7 cellular contexts compared by ENCODE assay signal in the genomic region with DNA sequence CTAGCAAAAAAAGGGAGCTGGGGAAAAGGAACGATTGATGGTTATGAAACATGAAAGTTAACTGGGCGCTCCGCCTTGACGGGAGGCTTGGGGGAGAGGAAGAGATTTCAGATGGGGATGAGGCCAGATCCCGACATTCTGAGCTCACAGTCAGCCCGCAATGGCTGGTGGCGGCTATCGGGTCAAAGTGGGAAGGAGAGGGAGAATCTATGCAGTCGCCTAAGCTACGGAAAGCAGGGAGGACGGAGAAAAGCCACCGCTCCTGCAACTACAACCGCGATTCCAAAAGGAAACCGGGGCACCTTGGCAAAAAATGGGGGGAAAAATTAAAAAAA. TPM values are rescaled to one million over a fixed set of nuclear protein-coding genes. Genes with fewer than 3 reads are reported as not detected.
A peak's percentile ranks its signal among the peaks of the same experiment; 100 is the strongest.
DNase-seq lines count a peak whose midpoint lies in the region; ATAC-seq and TF ChIP-seq lines count a peak whose summit lies in the region.

No MANE protein-coding gene starts in this region.

- in situ Hi-C loops in gastrocnemius medialis (cut with MboI; ENCODE audit: low sequenced_read_pairs in 4 of 4), result loop anchor here in 2 of 4 donors (10.0 kb wide), 2 partner anchors 188 to 258 kb away; partner anchors contain the start of gene OGFOD2 (in 1 of the 2)

- H3K36me3 ChIP-seq in WERI-Rb-1, result peaks cover 38% of the 10 kb centered on the region
- H3K36me3 ChIP-seq in cardiac muscle cell, result no peaks in the 10 kb centered on the region
- peaks cover 0 to 9% of the 10 kb centered on the region in 2 donors for H3K36me3 ChIP-seq in gastrocnemius medialis

- H3K27me3 ChIP-seq in WERI-Rb-1 (ENCODE audit: insufficient read depth, low read depth, severe bottlenecking) (no peaks in the 10 kb centered on the region), cardiac muscle cell (no peaks in the 10 kb centered on the region), gastrocnemius medialis (no peaks in the 10 kb centered on the region)

- intact Hi-C loops in gastrocnemius medialis (cut with DNase I; ENCODE audit: low total_unique reads), result loop anchor here (1.0 to 5.0 kb wide), 5 partner anchors 38 to 258 kb away; partner anchors contain the start of genes ARL6IP4, CDK2AP1, OGFOD2 and SBNO1

- peak overlapping the region; percentile 91 for H3K27ac ChIP-seq in WERI-Rb-1
- peak overlapping the region; percentile 87 for H3K27ac ChIP-seq in cardiac muscle cell
- peak overlapping the region; percentile 93 to 99 (median 96) for H3K27ac ChIP-seq in gastrocnemius medialis

- no peaks in the 10 kb centered on the region for H3K9me3 ChIP-seq in WERI-Rb-1 (ENCODE audit: severe bottlenecking)
- no peaks in the 10 kb centered on the region for H3K9me3 ChIP-seq in cardiac muscle cell (ENCODE audit: low read depth)
- no peaks in the 10 kb centered on the region for H3K9me3 ChIP-seq in gastrocnemius medialis

- DNase-seq in HFF-Myc (ENCODE audit: extremely low read depth, low read depth), result no peak
- no peak for DNase-seq in WERI-Rb-1
- no peak for DNase-seq in cardiac muscle cell (ENCODE audit: low read depth in 1 of 2, low spot score in 1 of 2)
- peak in 1 of 2 donors; percentile 10 for DNase-seq in gastrocnemius medialis
- no peak for DNase-seq in amniotic stem cell (lab: John Stamatoyannopoulos, UW)
- DNase-seq in effector CD4-positive, alpha-beta T cell, result no peak

- peaks cover 13% of the 10 kb centered on the region for H3K4me1 ChIP-seq in cardiac muscle cell (ENCODE audit: low read depth)
- H3K4me1 ChIP-seq in gastrocnemius medialis, result peaks cover 25 to 30% of the 10 kb centered on the region in 2 donors

- no peak for TF ChIP-seq POLR2A in gastrocnemius medialis (IDR thresholded peaks at IDR 0.05)

- TF ChIP-seq CTCF in HFF-Myc (IDR thresholded peaks at IDR 0.05; ENCODE audit: low read depth, low read length, missing control alignments) (no peak), WERI-Rb-1 (IDR thresholded peaks at IDR 0.05; ENCODE audit: low read depth, low read length) (no peak), cardiac muscle cell (IDR thresholded peaks at IDR 0.05; ENCODE audit: low read depth, low read length) (no peak), gastrocnemius medialis (IDR thresholded peaks at IDR 0.05 in 4 of 5, conservative IDR thresholded peaks at IDR 0.05 in 1 of 5) (no peak)

- ATAC-seq in gastrocnemius medialis (peak; percentile 8 to 9), HG03175 (IDR thresholded peaks at IDR 0.05; ENCODE audit: unreplicated experiment) (no peak)

- H3K4me3 ChIP-seq in HFF-Myc (replicated peaks; ENCODE audit: low read depth, low read length) (peak overlapping the region; percentile 80), WERI-Rb-1 (ENCODE audit: low read depth, low read length) (peak overlapping the region; percentile 77), cardiac muscle cell (peak overlapping the region; percentile 83), gastrocnemius medialis (peak overlapping the region; percentile 59 to 94 (median 89))

RNA-seq across cellular contexts. Expression of gene MPHOSPH9, which starts 0.5 kb away (rescaled TPM):
- total RNA-seq in cardiac muscle cell (47.8 and 90.9 TPM in 2 replicates), gastrocnemius medialis (10 to 100 TPM in 3 of 4 donors, 1 to 10 TPM in 1; 8.5 to 35.4 (median 12.7) TPM)
- polyA plus RNA-seq in cardiac muscle cell, result 18.1 and 42.8 TPM in 2 replicates

RNA-seq across cellular contexts. Expression of gene MTRFR, which starts 0.8 kb away (rescaled TPM):
- 15.0 and 25.8 TPM in 2 replicates for total RNA-seq in cardiac muscle cell
- 31.9 and 40.8 TPM in 2 replicates for polyA plus RNA-seq in cardiac muscle cell
- total RNA-seq in gastrocnemius medialis, result 10 to 100 TPM in 1 of 4 donors, 1 to 10 TPM in 3; 4.7 to 14.1 (median 5.6) TPM

RNA-seq across cellular contexts. Expression of gene CDK2AP1, which starts 39.2 kb away (rescaled TPM):
- 48.0 and 60.7 TPM in 2 replicates for total RNA-seq in cardiac muscle cell
- polyA plus RNA-seq in cardiac muscle cell, result 101 and 122 TPM in 2 replicates
- 10 to 100 TPM; 34.2 to 65.7 (median 60.2) TPM for total RNA-seq in gastrocnemius medialis
